Comparison of ENCODE assay signal across 18 cellular contexts in the genomic region with DNA sequence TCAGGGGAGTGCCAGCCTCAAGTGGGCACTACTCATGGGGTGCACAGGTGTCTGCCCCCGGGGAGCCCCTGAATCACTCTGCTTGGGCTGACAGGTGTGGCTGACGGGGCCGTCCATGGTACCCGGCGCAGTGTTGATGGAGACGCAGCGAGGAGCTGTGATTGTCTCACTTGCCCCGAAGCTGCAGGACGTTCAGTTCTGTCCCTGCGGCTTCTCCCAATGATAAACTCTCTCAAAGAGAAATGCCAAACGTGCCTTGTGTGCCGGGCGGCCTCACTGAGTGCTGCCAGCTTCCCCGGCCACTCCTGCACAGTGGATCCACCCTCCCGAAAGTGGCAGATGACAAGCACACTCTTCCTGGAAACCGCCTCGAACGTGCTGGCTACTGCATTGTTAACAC.
"Had no signal": no experiment of that assay in that cellular context is flagged by ENCODE, and none has a peak within 500 bp of the region (broad histone marks: within the 10 kb centered on the region; RNA-seq: fewer than 3 reads in every experiment).

No MANE protein-coding gene starts in this region.

- H3K4me3 Mint-ChIP-seq: activated naive CD8-positive, alpha-beta T cell treated with anti-CD3 and anti-CD28 coated beads, Interleukin-2, amount 10 ng/mL, durations not matched to agents 7 days and 5 days; endodermal cell; nephron had no signal

- H3K27me3 ChIP-seq: body of pancreas, ovary had no signal

- H3K9me3 ChIP-seq: body of pancreas, ovary, tibial artery had no signal

- DNase-seq: activated CD4-positive, alpha-beta T cell treated with anti-CD3 and anti-CD28 coated beads, Interleukin-2, amount 50 U/mL, for 4 hours; activated naive CD4-positive, alpha-beta T cell treated with Interleukin-2 at 50 U/mL for 16 hours; activated naive CD8-positive, alpha-beta T cell treated with anti-CD3 and anti-CD28 coated beads, Interleukin-2, amount 10 ng/mL, durations not matched to agents 7 days and 5 days; amygdala; body of pancreas; caudate nucleus; endodermal cell; foreskin fibroblast; ovary; stimulated activated CD4-positive, alpha-beta T cell treated with anti-CD3 and anti-CD28 coated beads, Interleukin-12 subunit alpha, Interleukin-12 subunit beta, amount 100 ng/mL, for 4 hours; stimulated activated CD4-positive, alpha-beta T cell treated with anti-CD3 and anti-CD28 coated beads, Interleukin-1b, Interleukin-23, amount 100 ng/mL, for 48 hours; stimulated activated CD8-positive, alpha-beta memory T cell treated with anti-CD3 and anti-CD28 coated beads, Interleukin-4, amount 100 ng/mL, for 48 hours; stimulated activated naive CD4-positive, alpha-beta T cell treated with Interleukin-2 at 50 U/mL for 16 hours; WERI-Rb-1 had no signal

- H3K36me3 ChIP-seq: ovary, tibial artery, WERI-Rb-1 had no signal

- H3K4me1 Mint-ChIP-seq: activated naive CD8-positive, alpha-beta T cell treated with anti-CD3 and anti-CD28 coated beads, Interleukin-2, amount 10 ng/mL, durations not matched to agents 7 days and 5 days; endodermal cell; nephron had no signal

- H3K27ac ChIP-seq: body of pancreas, epithelial cell of prostate, ovary, SK-N-MC, tibial artery, WERI-Rb-1 had no signal

- H3K27ac Mint-ChIP-seq: activated naive CD8-positive, alpha-beta T cell treated with anti-CD3 and anti-CD28 coated beads, Interleukin-2, amount 10 ng/mL, durations not matched to agents 7 days and 5 days; endodermal cell; nephron had no signal

- ATAC-seq: body of pancreas had no signal

- H3K4me3 ChIP-seq: body of pancreas, ovary, SK-N-MC, tibial artery had no signal

- H3K4me1 ChIP-seq: body of pancreas, tibial artery had no signal

- H3K9me3 Mint-ChIP-seq: activated naive CD8-positive, alpha-beta T cell treated with anti-CD3 and anti-CD28 coated beads, Interleukin-2, amount 10 ng/mL, durations not matched to agents 7 days and 5 days; endodermal cell; nephron had no signal

- H3K27me3 Mint-ChIP-seq: activated naive CD8-positive, alpha-beta T cell treated with anti-CD3 and anti-CD28 coated beads, Interleukin-2, amount 10 ng/mL, durations not matched to agents 7 days and 5 days had no signal
